Comparison of ENCODE assay signal across 1 cellular context in the genomic region with DNA sequence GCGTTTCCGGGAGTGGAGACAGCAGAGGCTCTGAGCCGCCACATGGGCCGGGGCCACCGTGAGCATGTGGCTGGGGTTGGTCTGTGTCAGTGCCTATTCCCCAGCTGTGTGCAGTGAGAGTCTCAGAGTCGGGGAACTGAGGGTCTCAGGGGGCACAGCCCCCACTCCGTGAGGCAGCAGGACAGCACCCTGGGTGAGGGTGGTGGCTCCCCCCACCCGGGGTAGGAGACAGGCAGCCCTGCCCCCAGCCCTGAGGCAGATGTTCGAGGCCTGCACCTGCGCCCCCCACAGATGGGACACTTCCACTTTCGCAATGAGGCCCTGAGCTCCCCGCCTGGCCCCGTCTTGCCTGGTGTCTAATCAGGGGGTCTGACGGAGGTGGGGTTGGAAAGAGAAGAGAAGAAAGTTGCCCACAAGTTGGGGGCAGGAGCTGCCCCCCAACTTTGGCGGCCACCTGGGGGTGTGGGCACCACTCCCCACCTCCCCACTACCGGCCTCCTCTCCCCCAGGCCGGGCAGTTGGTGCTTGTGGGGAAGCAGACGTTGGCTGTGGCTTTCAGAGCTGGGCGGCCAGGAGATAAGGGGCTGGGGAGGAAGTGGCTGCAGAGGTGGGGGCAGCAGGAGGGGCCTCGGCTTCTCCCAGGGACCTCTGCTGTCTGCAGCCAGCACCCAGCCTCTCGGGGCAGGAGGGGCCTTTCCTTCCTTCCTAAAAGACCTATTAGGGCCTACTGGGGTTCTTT.
TF ChIP-seq lines count a peak whose summit lies in the region.

No MANE protein-coding gene starts in this region.

TF ChIP-seq in K562, 482 proteins besides CTCF, POLR2A, EP300 and RAD21 (continued from another document and continues in another):
- peak; percentile 51; the same call in 1 of the 2 replicates for TF ChIP-seq MIER1 (IDR thresholded peaks at IDR 0.05; ENCODE audit: low read depth)
- TF ChIP-seq, protein P1, sequence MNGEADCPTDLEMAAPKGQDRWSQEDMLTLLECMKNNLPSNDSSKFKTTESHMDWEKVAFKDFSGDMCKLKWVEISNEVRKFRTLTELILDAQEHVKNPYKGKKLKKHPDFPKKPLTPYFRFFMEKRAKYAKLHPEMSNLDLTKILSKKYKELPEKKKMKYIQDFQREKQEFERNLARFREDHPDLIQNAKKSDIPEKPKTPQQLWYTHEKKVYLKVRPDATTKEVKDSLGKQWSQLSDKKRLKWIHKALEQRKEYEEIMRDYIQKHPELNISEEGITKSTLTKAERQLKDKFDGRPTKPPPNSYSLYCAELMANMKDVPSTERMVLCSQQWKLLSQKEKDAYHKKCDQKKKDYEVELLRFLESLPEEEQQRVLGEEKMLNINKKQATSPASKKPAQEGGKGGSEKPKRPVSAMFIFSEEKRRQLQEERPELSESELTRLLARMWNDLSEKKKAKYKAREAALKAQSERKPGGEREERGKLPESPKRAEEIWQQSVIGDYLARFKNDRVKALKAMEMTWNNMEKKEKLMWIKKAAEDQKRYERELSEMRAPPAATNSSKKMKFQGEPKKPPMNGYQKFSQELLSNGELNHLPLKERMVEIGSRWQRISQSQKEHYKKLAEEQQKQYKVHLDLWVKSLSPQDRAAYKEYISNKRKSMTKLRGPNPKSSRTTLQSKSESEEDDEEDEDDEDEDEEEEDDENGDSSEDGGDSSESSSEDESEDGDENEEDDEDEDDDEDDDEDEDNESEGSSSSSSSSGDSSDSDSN (IDR thresholded peaks at IDR 0.05; ENCODE audit: borderline replicate concordance in 1 of 2, low read depth in 2 of 2, low read length in 2 of 2) = peak; percentile 84 to 90; a peak in 3 of 4 replicates
- TF ChIP-seq MEF2D (tag; conservative IDR thresholded peaks at IDR 0.05; ENCODE audit: low read depth) = peak; percentile 69
- peak; percentile 89 for TF ChIP-seq ZBED1 (IDR thresholded peaks at IDR 0.05)
- TF ChIP-seq, protein P2, sequence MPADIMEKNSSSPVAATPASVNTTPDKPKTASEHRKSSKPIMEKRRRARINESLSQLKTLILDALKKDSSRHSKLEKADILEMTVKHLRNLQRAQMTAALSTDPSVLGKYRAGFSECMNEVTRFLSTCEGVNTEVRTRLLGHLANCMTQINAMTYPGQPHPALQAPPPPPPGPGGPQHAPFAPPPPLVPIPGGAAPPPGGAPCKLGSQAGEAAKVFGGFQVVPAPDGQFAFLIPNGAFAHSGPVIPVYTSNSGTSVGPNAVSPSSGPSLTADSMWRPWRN (IDR thresholded peaks at IDR 0.05; ENCODE audit: low read depth) = 0 out of 2 replicates have a peak, but pooled peaks have one; percentile 54
- TF ChIP-seq NR2C1 (IDR thresholded peaks at IDR 0.05) = 0 out of 2 replicates have a peak, but pooled peaks have one; percentile 47
- peak; percentile 56 for TF ChIP-seq NR2C1 (tag; IDR thresholded peaks at IDR 0.05)
- TF ChIP-seq TSC22D4 (tag; IDR thresholded peaks at IDR 0.05) = no peak
- TF ChIP-seq, protein P3, sequence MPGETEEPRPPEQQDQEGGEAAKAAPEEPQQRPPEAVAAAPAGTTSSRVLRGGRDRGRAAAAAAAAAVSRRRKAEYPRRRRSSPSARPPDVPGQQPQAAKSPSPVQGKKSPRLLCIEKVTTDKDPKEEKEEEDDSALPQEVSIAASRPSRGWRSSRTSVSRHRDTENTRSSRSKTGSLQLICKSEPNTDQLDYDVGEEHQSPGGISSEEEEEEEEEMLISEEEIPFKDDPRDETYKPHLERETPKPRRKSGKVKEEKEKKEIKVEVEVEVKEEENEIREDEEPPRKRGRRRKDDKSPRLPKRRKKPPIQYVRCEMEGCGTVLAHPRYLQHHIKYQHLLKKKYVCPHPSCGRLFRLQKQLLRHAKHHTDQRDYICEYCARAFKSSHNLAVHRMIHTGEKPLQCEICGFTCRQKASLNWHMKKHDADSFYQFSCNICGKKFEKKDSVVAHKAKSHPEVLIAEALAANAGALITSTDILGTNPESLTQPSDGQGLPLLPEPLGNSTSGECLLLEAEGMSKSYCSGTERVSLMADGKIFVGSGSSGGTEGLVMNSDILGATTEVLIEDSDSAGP (CRISPR knock-in tag; IDR thresholded peaks at IDR 0.05) = no peak
- TF ChIP-seq ETV6 (IDR thresholded peaks at IDR 0.05; ENCODE audit: borderline replicate concordance in 1 of 2, low read depth in 2 of 2, low read length in 1 of 2) = peak in 1 of 2 experiments; percentile 76; a peak in 3 of 4 replicates
- no peak for TF ChIP-seq ETV6 (CRISPR knock-in tag; IDR thresholded peaks at IDR 0.05; ENCODE audit: borderline replicate concordance)
- TF ChIP-seq ZNF311 (CRISPR knock-in tag; IDR thresholded peaks at IDR 0.05) = peak; percentile 81; the same call in 1 of the 2 replicates
- TF ChIP-seq, protein P4, sequence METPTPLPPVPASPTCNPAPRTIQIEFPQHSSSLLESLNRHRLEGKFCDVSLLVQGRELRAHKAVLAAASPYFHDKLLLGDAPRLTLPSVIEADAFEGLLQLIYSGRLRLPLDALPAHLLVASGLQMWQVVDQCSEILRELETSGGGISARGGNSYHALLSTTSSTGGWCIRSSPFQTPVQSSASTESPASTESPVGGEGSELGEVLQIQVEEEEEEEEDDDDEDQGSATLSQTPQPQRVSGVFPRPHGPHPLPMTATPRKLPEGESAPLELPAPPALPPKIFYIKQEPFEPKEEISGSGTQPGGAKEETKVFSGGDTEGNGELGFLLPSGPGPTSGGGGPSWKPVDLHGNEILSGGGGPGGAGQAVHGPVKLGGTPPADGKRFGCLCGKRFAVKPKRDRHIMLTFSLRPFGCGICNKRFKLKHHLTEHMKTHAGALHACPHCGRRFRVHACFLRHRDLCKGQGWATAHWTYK (CRISPR knock-in tag; IDR thresholded peaks at IDR 0.05) = peak; percentile 96
- TF ChIP-seq TEAD1 (CRISPR knock-in tag; IDR thresholded peaks at IDR 0.05) = peak in 1 of 2 experiments; percentile 89; a peak in 2 of 4 replicates
- no peak for TF ChIP-seq RHOXF2B (CRISPR knock-in tag; conservative IDR thresholded peaks at IDR 0.05)
- TF ChIP-seq, protein P5, sequence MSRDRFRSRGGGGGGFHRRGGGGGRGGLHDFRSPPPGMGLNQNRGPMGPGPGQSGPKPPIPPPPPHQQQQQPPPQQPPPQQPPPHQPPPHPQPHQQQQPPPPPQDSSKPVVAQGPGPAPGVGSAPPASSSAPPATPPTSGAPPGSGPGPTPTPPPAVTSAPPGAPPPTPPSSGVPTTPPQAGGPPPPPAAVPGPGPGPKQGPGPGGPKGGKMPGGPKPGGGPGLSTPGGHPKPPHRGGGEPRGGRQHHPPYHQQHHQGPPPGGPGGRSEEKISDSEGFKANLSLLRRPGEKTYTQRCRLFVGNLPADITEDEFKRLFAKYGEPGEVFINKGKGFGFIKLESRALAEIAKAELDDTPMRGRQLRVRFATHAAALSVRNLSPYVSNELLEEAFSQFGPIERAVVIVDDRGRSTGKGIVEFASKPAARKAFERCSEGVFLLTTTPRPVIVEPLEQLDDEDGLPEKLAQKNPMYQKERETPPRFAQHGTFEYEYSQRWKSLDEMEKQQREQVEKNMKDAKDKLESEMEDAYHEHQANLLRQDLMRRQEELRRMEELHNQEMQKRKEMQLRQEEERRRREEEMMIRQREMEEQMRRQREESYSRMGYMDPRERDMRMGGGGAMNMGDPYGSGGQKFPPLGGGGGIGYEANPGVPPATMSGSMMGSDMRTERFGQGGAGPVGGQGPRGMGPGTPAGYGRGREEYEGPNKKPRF (IDR thresholded peaks at IDR 0.05; ENCODE audit: low read depth, low read length) = no peak
- TF ChIP-seq EP400 (IDR thresholded peaks at IDR 0.05) = peak; percentile 84
- TF ChIP-seq, protein P6, sequence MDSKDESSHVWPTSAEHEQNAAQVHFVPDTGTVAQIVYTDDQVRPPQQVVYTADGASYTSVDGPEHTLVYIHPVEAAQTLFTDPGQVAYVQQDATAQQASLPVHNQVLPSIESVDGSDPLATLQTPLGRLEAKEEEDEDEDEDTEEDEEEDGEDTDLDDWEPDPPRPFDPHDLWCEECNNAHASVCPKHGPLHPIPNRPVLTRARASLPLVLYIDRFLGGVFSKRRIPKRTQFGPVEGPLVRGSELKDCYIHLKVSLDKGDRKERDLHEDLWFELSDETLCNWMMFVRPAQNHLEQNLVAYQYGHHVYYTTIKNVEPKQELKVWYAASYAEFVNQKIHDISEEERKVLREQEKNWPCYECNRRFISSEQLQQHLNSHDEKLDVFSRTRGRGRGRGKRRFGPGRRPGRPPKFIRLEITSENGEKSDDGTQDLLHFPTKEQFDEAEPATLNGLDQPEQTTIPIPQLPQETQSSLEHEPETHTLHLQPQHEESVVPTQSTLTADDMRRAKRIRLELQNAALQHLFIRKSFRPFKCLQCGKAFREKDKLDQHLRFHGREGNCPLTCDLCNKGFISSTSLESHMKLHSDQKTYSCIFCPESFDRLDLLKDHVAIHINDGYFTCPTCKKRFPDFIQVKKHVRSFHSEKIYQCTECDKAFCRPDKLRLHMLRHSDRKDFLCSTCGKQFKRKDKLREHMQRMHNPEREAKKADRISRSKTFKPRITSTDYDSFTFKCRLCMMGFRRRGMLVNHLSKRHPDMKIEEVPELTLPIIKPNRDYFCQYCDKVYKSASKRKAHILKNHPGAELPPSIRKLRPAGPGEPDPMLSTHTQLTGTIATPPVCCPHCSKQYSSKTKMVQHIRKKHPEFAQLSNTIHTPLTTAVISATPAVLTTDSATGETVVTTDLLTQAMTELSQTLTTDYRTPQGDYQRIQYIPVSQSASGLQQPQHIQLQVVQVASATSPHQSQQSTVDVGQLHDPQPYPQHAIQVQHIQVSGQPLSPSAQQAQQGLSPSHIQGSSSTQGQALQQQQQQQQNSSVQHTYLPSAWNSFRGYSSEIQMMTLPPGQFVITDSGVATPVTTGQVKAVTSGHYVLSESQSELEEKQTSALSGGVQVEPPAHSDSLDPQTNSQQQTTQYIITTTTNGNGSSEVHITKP (IDR thresholded peaks at IDR 0.05; ENCODE audit: partially characterized antibody) = peak; percentile 73
- TF ChIP-seq NELFE (IDR thresholded peaks at IDR 0.05; ENCODE audit: insufficient read depth, insufficient read length) = no peak
- TF ChIP-seq, protein P7, sequence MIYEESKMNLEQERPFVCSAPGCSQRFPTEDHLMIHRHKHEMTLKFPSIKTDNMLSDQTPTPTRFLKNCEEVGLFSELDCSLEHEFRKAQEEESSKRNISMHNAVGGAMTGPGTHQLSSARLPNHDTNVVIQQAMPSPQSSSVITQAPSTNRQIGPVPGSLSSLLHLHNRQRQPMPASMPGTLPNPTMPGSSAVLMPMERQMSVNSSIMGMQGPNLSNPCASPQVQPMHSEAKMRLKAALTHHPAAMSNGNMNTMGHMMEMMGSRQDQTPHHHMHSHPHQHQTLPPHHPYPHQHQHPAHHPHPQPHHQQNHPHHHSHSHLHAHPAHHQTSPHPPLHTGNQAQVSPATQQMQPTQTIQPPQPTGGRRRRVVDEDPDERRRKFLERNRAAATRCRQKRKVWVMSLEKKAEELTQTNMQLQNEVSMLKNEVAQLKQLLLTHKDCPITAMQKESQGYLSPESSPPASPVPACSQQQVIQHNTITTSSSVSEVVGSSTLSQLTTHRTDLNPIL (CRISPR knock-in tag; IDR thresholded peaks at IDR 0.05) = no peak
- TF ChIP-seq JUN (IDR thresholded peaks at IDR 0.05; ENCODE audit: borderline replicate concordance, low read depth, low read length) = no peak
- TF ChIP-seq JUN (CRISPR knock-in tag; IDR thresholded peaks at IDR 0.05; ENCODE audit: borderline replicate concordance) = peak; percentile 62; the same call in 1 of the 2 replicates
- TF ChIP-seq GABPB1 (CRISPR knock-in tag; IDR thresholded peaks at IDR 0.05) = peak; percentile 75
- no peak for TF ChIP-seq NFE2 (IDR thresholded peaks at IDR 0.05; ENCODE audit: low read depth)
- TF ChIP-seq ILF3 (IDR thresholded peaks at IDR 0.05; ENCODE audit: borderline replicate concordance) = peak; percentile 34; the same call in 1 of the 2 replicates
- TF ChIP-seq RB1 (IDR thresholded peaks at IDR 0.05; ENCODE audit: low read depth) = 0 out of 2 replicates have a peak, but pooled peaks have one; percentile 51
- no peak for TF ChIP-seq XRCC4 (IDR thresholded peaks at IDR 0.05; ENCODE audit: extremely low read depth, insufficient read depth, insufficient read length)
- 0 out of 2 replicates have a peak, but pooled peaks have one; percentile 65 for TF ChIP-seq HMG20B (CRISPR knock-in tag; IDR thresholded peaks at IDR 0.05)
- peak; percentile 79 for TF ChIP-seq NFIC (IDR thresholded peaks at IDR 0.05)
- TF ChIP-seq TBP (optimal IDR thresholded peaks at IDR 0.05; ENCODE audit: low read depth, low read length) = peak; percentile 65
- TF ChIP-seq TGIF2 (CRISPR knock-in tag; IDR thresholded peaks at IDR 0.05) = no peak; the same call in 1 of the 2 replicates
- TF ChIP-seq, protein P8, sequence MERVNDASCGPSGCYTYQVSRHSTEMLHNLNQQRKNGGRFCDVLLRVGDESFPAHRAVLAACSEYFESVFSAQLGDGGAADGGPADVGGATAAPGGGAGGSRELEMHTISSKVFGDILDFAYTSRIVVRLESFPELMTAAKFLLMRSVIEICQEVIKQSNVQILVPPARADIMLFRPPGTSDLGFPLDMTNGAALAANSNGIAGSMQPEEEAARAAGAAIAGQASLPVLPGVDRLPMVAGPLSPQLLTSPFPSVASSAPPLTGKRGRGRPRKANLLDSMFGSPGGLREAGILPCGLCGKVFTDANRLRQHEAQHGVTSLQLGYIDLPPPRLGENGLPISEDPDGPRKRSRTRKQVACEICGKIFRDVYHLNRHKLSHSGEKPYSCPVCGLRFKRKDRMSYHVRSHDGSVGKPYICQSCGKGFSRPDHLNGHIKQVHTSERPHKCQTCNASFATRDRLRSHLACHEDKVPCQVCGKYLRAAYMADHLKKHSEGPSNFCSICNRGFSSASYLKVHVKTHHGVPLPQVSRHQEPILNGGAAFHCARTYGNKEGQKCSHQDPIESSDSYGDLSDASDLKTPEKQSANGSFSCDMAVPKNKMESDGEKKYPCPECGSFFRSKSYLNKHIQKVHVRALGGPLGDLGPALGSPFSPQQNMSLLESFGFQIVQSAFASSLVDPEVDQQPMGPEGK (CRISPR knock-in tag; IDR thresholded peaks at IDR 0.05; ENCODE audit: borderline replicate concordance) = peak; percentile 44; the same call in 1 of the 2 replicates
- TF ChIP-seq LCOR (CRISPR knock-in tag; IDR thresholded peaks at IDR 0.05) = peak; percentile 72
- TF ChIP-seq RUNX1 (IDR thresholded peaks at IDR 0.05; ENCODE audit: low read depth) = peak; percentile 89
- TF ChIP-seq ESRRB (CRISPR knock-in tag; IDR thresholded peaks at IDR 0.05; ENCODE audit: borderline replicate concordance) = no peak
- TF ChIP-seq SRSF7 (optimal IDR thresholded peaks at IDR 0.05; ENCODE audit: low read depth, low read length) = no peak
- TF ChIP-seq ZNF785 (CRISPR knock-in tag; IDR thresholded peaks at IDR 0.05) = no peak
- TF ChIP-seq CHD1 (IDR thresholded peaks at IDR 0.05; ENCODE audit: low read length) = peak; percentile 79
- no peak for TF ChIP-seq SAP30 (IDR thresholded peaks at IDR 0.05; ENCODE audit: borderline replicate concordance, insufficient read depth, low read depth, low read length, poor library complexity, severe bottlenecking)
- TF ChIP-seq ELF4 (CRISPR knock-in tag; IDR thresholded peaks at IDR 0.05) = 0 out of 2 replicates have a peak, but pooled peaks have one; percentile 51
- no peak for TF ChIP-seq THRAP3 (IDR thresholded peaks at IDR 0.05; ENCODE audit: borderline replicate concordance)
- TF ChIP-seq HNRNPL (IDR thresholded peaks at IDR 0.05; ENCODE audit: low read depth, low read length) = 0 out of 2 replicates have a peak, but pooled peaks have one; percentile 13
- TF ChIP-seq ZBTB7A (IDR thresholded peaks at IDR 0.05; ENCODE audit: borderline replicate concordance, control insufficient read depth, low read depth, low read length) = peak; percentile 95
- TF ChIP-seq CSDE1 (IDR thresholded peaks at IDR 0.05) = peak in 1 of 2 experiments; percentile 14; a peak in 1 of 4 replicates
- TF ChIP-seq ZNF707 (CRISPR knock-in tag; conservative IDR thresholded peaks at IDR 0.05) = no peak
- peak; percentile 70; the same call in 1 of the 2 replicates for TF ChIP-seq ZNF232 (CRISPR knock-in tag; IDR thresholded peaks at IDR 0.05)
- TF ChIP-seq NR1H2 (CRISPR knock-in tag; IDR thresholded peaks at IDR 0.05) = no peak
